ENCODE assay signal across 16 cellular contexts in genomic region chr5:134463991-134464760, GRCh38. TPM values are rescaled to one million over a fixed set of nuclear protein-coding genes. Genes with fewer than 3 reads are reported as not detected.
DNase-seq lines count a peak whose midpoint lies in the region; ATAC-seq and TF ChIP-seq lines count a peak whose summit lies in the region.
"Had no signal": no experiment of that assay in that cellular context is flagged by ENCODE, and none has a peak within 500 bp of the region (broad histone marks: within the 10 kb centered on the region; RNA-seq: fewer than 3 reads in every experiment).

No MANE protein-coding gene starts in this region.

- H3K27ac Mint-ChIP-seq in activated CD8-positive, alpha-beta memory T cell treated with anti-CD3 and anti-CD28 coated beads, Interleukin-2, amount 10 ng/mL, durations not matched to agents 7 days and 5 days: no peak overlapping the region
- H3K27ac Mint-ChIP-seq: GM23338 had no signal

- intact Hi-C loops in right lobe of liver (cut with DNase I): no loop called here

- H3K9me3 Mint-ChIP-seq in activated CD8-positive, alpha-beta memory T cell treated with anti-CD3 and anti-CD28 coated beads, Interleukin-2, amount 10 ng/mL, durations not matched to agents 7 days and 5 days (ENCODE audit: low read depth): no peaks in the 10 kb centered on the region
- H3K9me3 Mint-ChIP-seq: GM23338 had no signal

- no peaks in the 10 kb centered on the region for H3K27me3 Mint-ChIP-seq in activated CD8-positive, alpha-beta memory T cell treated with anti-CD3 and anti-CD28 coated beads, Interleukin-2, amount 10 ng/mL, durations not matched to agents 7 days and 5 days

- H3K4me1 ChIP-seq in right lobe of liver: peaks cover 0 to 24% (median 14%) of the 10 kb centered on the region in 4 donors

- in situ Hi-C loops in brain microvascular endothelial cell (cut with HindIII; ENCODE audit: low pct_ligation_motif_present, low sequenced_read_pairs): no loop called here

- H3K9me3 ChIP-seq in right lobe of liver: no peaks in the 10 kb centered on the region

- no peaks in the 10 kb centered on the region for H3K36me3 Mint-ChIP-seq in activated CD8-positive, alpha-beta memory T cell treated with anti-CD3 and anti-CD28 coated beads, Interleukin-2, amount 10 ng/mL, durations not matched to agents 7 days and 5 days

- H3K36me3 ChIP-seq in brain microvascular endothelial cell (replicated peaks) (no peaks in the 10 kb centered on the region), right lobe of liver (no peaks in the 10 kb centered on the region)

- no peak for TF ChIP-seq POLR2A in right lobe of liver (IDR thresholded peaks at IDR 0.05)

- H3K27me3 ChIP-seq in brain microvascular endothelial cell (replicated peaks) (no peaks in the 10 kb centered on the region), right lobe of liver (no peaks in the 10 kb centered on the region)
- H3K27me3 ChIP-seq: foreskin keratinocyte had no signal

- H3K27ac ChIP-seq in brain microvascular endothelial cell (no peak overlapping the region), right lobe of liver (peak overlapping the region in 1 of 3 donors; percentile 96)
- H3K27ac ChIP-seq: foreskin keratinocyte had no signal

- CTCF ChIA-PET in activated CD8-positive, alpha-beta memory T cell treated with anti-CD3 and anti-CD28 coated beads, Interleukin-2, amount 10 ng/mL, durations not matched to agents 7 days and 5 days (lab: Charles Lee): interaction anchor here (0.8 to 4.3 kb wide), 4 partner anchors 52 to 160 kb away, joined by 3 to 22 read pairs (median 4); partner anchors contain the start of gene CDKN2AIPNL

- no peak for TF ChIP-seq CTCF in brain microvascular endothelial cell (IDR thresholded peaks at IDR 0.05; ENCODE audit: low read depth, low read length, missing control alignments)
- no peak for TF ChIP-seq CTCF in right lobe of liver (IDR thresholded peaks at IDR 0.05)
- no peak for TF ChIP-seq CTCF in omental fat pad (IDR thresholded peaks at IDR 0.05)

- no peak for ATAC-seq in activated CD8-positive, alpha-beta memory T cell treated with anti-CD3 and anti-CD28 coated beads, Interleukin-2, amount 10 ng/mL, durations not matched to agents 7 days and 5 days
- ATAC-seq in right lobe of liver (no peak), omental fat pad (ENCODE audit: low FRiP score) (no peak), GM18870 (IDR thresholded peaks at IDR 0.05; ENCODE audit: unreplicated experiment) (no peak)
- ATAC-seq: foreskin keratinocyte, GM23338 had no signal

- H3K4me1 Mint-ChIP-seq in activated CD8-positive, alpha-beta memory T cell treated with anti-CD3 and anti-CD28 coated beads, Interleukin-2, amount 10 ng/mL, durations not matched to agents 7 days and 5 days: peaks cover 14% of the 10 kb centered on the region

- 75% methylated on average over 7 of the region's 10 CpGs for WGBS in right lobe of liver (ENCODE audit: insufficient coverage, low coverage, low lambda C conversion rate, missing lambda C conversion rate)

- no peak overlapping the region for H3K4me3 Mint-ChIP-seq in activated CD8-positive, alpha-beta memory T cell treated with anti-CD3 and anti-CD28 coated beads, Interleukin-2, amount 10 ng/mL, durations not matched to agents 7 days and 5 days
- H3K4me3 Mint-ChIP-seq: GM23338 had no signal

- H3K4me3 ChIP-seq in brain microvascular endothelial cell (ENCODE audit: low read depth, low read length): no peak overlapping the region
- H3K4me3 ChIP-seq in right lobe of liver: no peak overlapping the region
- H3K4me3 ChIP-seq: GM23338 had no signal

- DNase-seq in activated CD8-positive, alpha-beta memory T cell treated with anti-CD3 and anti-CD28 coated beads, Interleukin-2, amount 10 ng/mL, durations not matched to agents 7 days and 5 days: peak; percentile 18
- DNase-seq in activated CD8-positive, alpha-beta memory T cell treated with anti-CD3 and anti-CD28 coated beads, Interleukin-2, amount 50 U/mL, for 48 hours: no peak
- DNase-seq in brain microvascular endothelial cell (peak; percentile 14), right lobe of liver (peak in 2 of 3 donors; percentile 22 to 30), stromal cell of bone marrow (ENCODE audit: low read depth) (peak; percentile 41), omental fat pad (ENCODE audit: low spot score) (no peak), AML-193 (lab: John Stamatoyannopoulos, UW) (no peak)
- DNase-seq: 8988T; activated CD4-positive, CD25-positive, alpha-beta regulatory T cell treated with anti-CD3 and anti-CD28 coated beads, Interleukin-2, amount 50 U/mL, for 72 hours; activated T-cell treated with anti-CD3 and anti-CD28 coated beads, Interleukin-2, amount 50 U/mL, for 1 hour; COR-L47; foreskin keratinocyte; NCI-H2171; stimulated activated CD4-positive, alpha-beta T cell treated with anti-CD3 and anti-CD28 coated beads, Interleukin-12 subunit alpha, Interleukin-12 subunit beta, amount 100 ng/mL, for 4 hours had no signal

RNA-seq across cellular contexts. Expression of gene CDKN2AIPNL, which starts 52.5 kb away (rescaled TPM):
- total RNA-seq in activated CD8-positive, alpha-beta memory T cell treated with anti-CD3 and anti-CD28 coated beads, Interleukin-2, amount 10 ng/mL, durations not matched to agents 7 days and 5 days: 10 to 100 TPM; 28.0 to 33.8 TPM
- total RNA-seq in right lobe of liver (10 to 100 TPM in 2 of 6 experiments, 1 to 10 TPM in 4; 5.1 to 10.8 (median 7.8) TPM), omental fat pad (10 to 100 TPM; 10.2 to 20.4 (median 17.7) TPM)

Comparison
In these comparisons a context has a peak if more than half of its experiments do, and no peak if none do; other contexts are left out.
1. DNase-seq: peak in activated CD8-positive, alpha-beta memory T cell treated with anti-CD3 and anti-CD28 coated beads, Interleukin-2, amount 10 ng/mL, durations not matched to agents 7 days and 5 days (single experiment), brain microvascular endothelial cell (single experiment), right lobe of liver (2 of 3) and stromal cell of bone marrow (single experiment); none in activated CD8-positive, alpha-beta memory T cell treated with anti-CD3 and anti-CD28 coated beads, Interleukin-2, amount 50 U/mL, for 48 hours (single experiment), omental fat pad (single experiment) and AML-193 (0 of 2).